20 cellular contexts compared by ENCODE assay signal in genomic region chr11:69902337-69902736, GRCh38.
"Had no signal": no experiment of that assay in that cellular context is flagged by ENCODE, and none has a peak within 500 bp of the region (broad histone marks: within the 10 kb centered on the region; RNA-seq: fewer than 3 reads in every experiment).

No MANE protein-coding gene starts in this region.

- DNase-seq: effector CD4-positive, alpha-beta T cell; endodermal cell; erythroblast; foreskin keratinocyte; hippocampal formation; left ventricle myocardium inferior; mesenchymal stem cell; midbrain; naive B cell; sigmoid colon; stimulated activated CD4-positive, alpha-beta T cell treated with anti-CD3 and anti-CD28 coated beads, Interleukin-12 subunit alpha, Interleukin-12 subunit beta, amount 100 ng/mL, for 4 hours; stimulated activated naive CD4-positive, alpha-beta T cell; stomach; substantia nigra; trophoblast cell had no signal

- H3K4me1 ChIP-seq: foreskin keratinocyte, sigmoid colon had no signal

- H3K9me3 ChIP-seq: heart left ventricle, left ventricle myocardium inferior, stomach, thoracic aorta had no signal

- H3K4me3 ChIP-seq: coronary artery, heart left ventricle, left ventricle myocardium inferior, lung, sigmoid colon, skin epidermis, stomach, thoracic aorta had no signal

- ATAC-seq: foreskin keratinocyte, heart left ventricle had no signal

- H3K27ac ChIP-seq: coronary artery, foreskin keratinocyte, heart left ventricle, left ventricle myocardium inferior, sigmoid colon, skin epidermis, stomach, thoracic aorta had no signal

- H3K36me3 ChIP-seq: heart left ventricle, left ventricle myocardium inferior, sigmoid colon, stomach, thoracic aorta had no signal
